3 cellular contexts compared by ENCODE assay signal in genomic region chr16:82259731-82260130, GRCh38.
"Had no signal": no experiment of that assay in that cellular context is flagged by ENCODE, and none has a peak within 500 bp of the region (broad histone marks: within the 10 kb centered on the region; RNA-seq: fewer than 3 reads in every experiment).

No MANE protein-coding gene starts in this region.

- ATAC-seq: GM12878 had no signal

- H3K4me3 ChIP-seq: GM12878 had no signal

- DNase-seq: GDM1, GF-D8 had no signal
